8 cellular contexts compared by ENCODE assay signal in the genomic region with DNA sequence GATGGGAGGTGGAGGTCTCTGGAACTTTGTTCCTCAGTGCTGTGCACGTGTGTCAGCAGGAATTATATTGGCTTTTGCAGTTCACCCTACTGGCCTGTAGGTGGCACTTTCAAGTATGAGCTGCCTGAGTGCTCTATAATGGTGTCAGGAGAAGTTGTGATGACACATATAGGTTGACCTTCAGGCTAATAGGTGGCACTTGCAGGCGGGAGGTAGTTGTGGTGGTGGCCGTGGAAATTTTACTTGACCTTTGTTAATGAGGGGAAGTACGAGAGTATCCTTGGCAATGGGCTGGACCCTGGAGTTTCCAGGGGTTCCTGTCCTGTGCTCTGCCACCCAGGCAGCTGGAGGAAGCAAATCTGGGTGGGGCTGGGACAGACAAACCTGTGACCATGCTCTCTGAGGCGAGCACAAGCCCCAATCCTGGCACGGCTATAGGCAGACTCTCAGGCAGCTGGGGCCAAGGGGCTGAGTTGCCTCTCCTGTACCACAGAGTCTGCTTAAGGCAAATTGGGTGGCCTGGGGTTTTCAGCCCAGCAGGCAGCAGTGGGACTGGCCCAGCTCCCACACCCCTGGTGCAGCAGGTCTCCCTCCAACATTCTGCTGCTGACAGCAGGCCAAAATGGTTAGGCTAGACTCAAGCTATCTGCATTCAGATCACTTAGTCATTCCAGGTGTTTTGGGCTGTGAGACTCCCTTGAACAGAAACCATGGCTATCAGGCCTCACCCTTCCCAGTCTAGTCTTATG.
DNase-seq lines count a peak whose midpoint lies in the region; ATAC-seq and TF ChIP-seq lines count a peak whose summit lies in the region.

No MANE protein-coding gene starts in this region.

- ATAC-seq in GM19467 (IDR thresholded peaks at IDR 0.05; ENCODE audit: unreplicated experiment) (peak; percentile 93), HG03432 (IDR thresholded peaks at IDR 0.05; ENCODE audit: unreplicated experiment) (peak; percentile 83), upper lobe of left lung (ENCODE audit: low FRiP score in 2 of 2) (peak; percentile 76 to 79)

- TF ChIP-seq CTCF in liver (IDR thresholded peaks at IDR 0.05; ENCODE audit: low read depth, low read length, missing input control) (peak; percentile 62), upper lobe of left lung (IDR thresholded peaks at IDR 0.05) (peak; percentile 51 to 64 (median 60))

- 68% methylated on average over 6 of the region's 6 CpGs for WGBS in liver
- 69 to 78% methylated on average over 4 to 6 of the region's 6 CpGs for WGBS in upper lobe of left lung, 2 donors

- H3K27ac ChIP-seq in liver (ENCODE audit: low read depth in 1 of 2, low read length in 2 of 2) (no peak overlapping the region), upper lobe of left lung (no peak overlapping the region)

- H3K27me3 ChIP-seq in liver (ENCODE audit: control insufficient read depth in 4 of 4, insufficient read depth in 4 of 4, low read length in 3 of 4) (peaks cover 0 to 2% (median 0%) of the 10 kb centered on the region in 4 donors), upper lobe of left lung (no peaks in the 10 kb centered on the region)

- no peak for TF ChIP-seq POLR2A in upper lobe of left lung (IDR thresholded peaks at IDR 0.05)

- H3K4me1 ChIP-seq in liver (ENCODE audit: control insufficient read depth in 4 of 4, insufficient read depth in 4 of 4, low read length in 3 of 4) (no peaks in the 10 kb centered on the region), upper lobe of left lung (no peaks in the 10 kb centered on the region)

- no peak overlapping the region for H3K9ac ChIP-seq in liver (ENCODE audit: low read depth in 1 of 2, low read length in 2 of 2)

- TF ChIP-seq RAD21 in liver (IDR thresholded peaks at IDR 0.05) = peak; percentile 53 to 76

- H3K36me3 ChIP-seq in liver (ENCODE audit: control insufficient read depth in 4 of 4, insufficient read depth in 3 of 4, low read depth in 1 of 4, low read length in 3 of 4) (no peaks in the 10 kb centered on the region), upper lobe of left lung (no peaks in the 10 kb centered on the region)

- no peak for TF ChIP-seq EP300 in upper lobe of left lung (IDR thresholded peaks at IDR 0.05)

- no peak overlapping the region for H3K4me3 ChIP-seq in liver (ENCODE audit: low read depth in 1 of 3, low read length in 3 of 3)
- no peak overlapping the region for H3K4me3 ChIP-seq in upper lobe of left lung

- no peaks in the 10 kb centered on the region for H3K9me3 ChIP-seq in liver (ENCODE audit: control insufficient read depth in 4 of 4, low read length in 3 of 4)
- no peaks in the 10 kb centered on the region for H3K9me3 ChIP-seq in upper lobe of left lung

- peak; percentile 22 for DNase-seq in GDM1 (lab: John Stamatoyannopoulos, UW)
- peak; percentile 61 for DNase-seq in RPMI7951 (ENCODE audit: low read depth)
- DNase-seq in astrocyte of the hippocampus (ENCODE audit: low read depth, low spot score) = peak; percentile 22
- peak; percentile 25 to 39 for DNase-seq in upper lobe of left lung
- no peak for DNase-seq in medulla oblongata (ENCODE audit: extremely low spot score)

TF ChIP-seq in liver, 16 proteins besides CTCF, POLR2A, EP300 and RAD21:
- TF ChIP-seq YY1 (IDR thresholded peaks at IDR 0.05) (no peak), HNF4A (conservative IDR thresholded peaks at IDR 0.05) (no peak), FOXA2 (IDR thresholded peaks at IDR 0.05) (no peak), FOXA1 (IDR thresholded peaks at IDR 0.05) (no peak), TAF1 (conservative IDR thresholded peaks at IDR 0.05) (no peak), JUND (IDR thresholded peaks at IDR 0.05) (no peak), RXRA (IDR thresholded peaks at IDR 0.05) (no peak), SP1 (IDR thresholded peaks at IDR 0.05) (no peak), GABPA (IDR thresholded peaks at IDR 0.05 in 1 of 2, conservative IDR thresholded peaks at IDR 0.05 in 1 of 2) (no peak)
- TF ChIP-seq, protein P1, sequence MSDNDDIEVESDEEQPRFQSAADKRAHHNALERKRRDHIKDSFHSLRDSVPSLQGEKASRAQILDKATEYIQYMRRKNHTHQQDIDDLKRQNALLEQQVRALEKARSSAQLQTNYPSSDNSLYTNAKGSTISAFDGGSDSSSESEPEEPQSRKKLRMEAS (IDR thresholded peaks at IDR 0.05) = no peak
- TF ChIP-seq, protein P2, sequence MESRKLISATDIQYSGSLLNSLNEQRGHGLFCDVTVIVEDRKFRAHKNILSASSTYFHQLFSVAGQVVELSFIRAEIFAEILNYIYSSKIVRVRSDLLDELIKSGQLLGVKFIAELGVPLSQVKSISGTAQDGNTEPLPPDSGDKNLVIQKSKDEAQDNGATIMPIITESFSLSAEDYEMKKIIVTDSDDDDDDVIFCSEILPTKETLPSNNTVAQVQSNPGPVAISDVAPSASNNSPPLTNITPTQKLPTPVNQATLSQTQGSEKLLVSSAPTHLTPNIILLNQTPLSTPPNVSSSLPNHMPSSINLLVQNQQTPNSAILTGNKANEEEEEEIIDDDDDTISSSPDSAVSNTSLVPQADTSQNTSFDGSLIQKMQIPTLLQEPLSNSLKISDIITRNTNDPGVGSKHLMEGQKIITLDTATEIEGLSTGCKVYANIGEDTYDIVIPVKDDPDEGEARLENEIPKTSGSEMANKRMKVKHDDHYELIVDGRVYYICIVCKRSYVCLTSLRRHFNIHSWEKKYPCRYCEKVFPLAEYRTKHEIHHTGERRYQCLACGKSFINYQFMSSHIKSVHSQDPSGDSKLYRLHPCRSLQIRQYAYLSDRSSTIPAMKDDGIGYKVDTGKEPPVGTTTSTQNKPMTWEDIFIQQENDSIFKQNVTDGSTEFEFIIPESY (IDR thresholded peaks at IDR 0.05) = no peak
- TF ChIP-seq, protein P3, sequence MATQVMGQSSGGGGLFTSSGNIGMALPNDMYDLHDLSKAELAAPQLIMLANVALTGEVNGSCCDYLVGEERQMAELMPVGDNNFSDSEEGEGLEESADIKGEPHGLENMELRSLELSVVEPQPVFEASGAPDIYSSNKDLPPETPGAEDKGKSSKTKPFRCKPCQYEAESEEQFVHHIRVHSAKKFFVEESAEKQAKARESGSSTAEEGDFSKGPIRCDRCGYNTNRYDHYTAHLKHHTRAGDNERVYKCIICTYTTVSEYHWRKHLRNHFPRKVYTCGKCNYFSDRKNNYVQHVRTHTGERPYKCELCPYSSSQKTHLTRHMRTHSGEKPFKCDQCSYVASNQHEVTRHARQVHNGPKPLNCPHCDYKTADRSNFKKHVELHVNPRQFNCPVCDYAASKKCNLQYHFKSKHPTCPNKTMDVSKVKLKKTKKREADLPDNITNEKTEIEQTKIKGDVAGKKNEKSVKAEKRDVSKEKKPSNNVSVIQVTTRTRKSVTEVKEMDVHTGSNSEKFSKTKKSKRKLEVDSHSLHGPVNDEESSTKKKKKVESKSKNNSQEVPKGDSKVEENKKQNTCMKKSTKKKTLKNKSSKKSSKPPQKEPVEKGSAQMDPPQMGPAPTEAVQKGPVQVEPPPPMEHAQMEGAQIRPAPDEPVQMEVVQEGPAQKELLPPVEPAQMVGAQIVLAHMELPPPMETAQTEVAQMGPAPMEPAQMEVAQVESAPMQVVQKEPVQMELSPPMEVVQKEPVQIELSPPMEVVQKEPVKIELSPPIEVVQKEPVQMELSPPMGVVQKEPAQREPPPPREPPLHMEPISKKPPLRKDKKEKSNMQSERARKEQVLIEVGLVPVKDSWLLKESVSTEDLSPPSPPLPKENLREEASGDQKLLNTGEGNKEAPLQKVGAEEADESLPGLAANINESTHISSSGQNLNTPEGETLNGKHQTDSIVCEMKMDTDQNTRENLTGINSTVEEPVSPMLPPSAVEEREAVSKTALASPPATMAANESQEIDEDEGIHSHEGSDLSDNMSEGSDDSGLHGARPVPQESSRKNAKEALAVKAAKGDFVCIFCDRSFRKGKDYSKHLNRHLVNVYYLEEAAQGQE (IDR thresholded peaks at IDR 0.05) = no peak
